8 cellular contexts compared by ENCODE assay signal in the genomic region with DNA sequence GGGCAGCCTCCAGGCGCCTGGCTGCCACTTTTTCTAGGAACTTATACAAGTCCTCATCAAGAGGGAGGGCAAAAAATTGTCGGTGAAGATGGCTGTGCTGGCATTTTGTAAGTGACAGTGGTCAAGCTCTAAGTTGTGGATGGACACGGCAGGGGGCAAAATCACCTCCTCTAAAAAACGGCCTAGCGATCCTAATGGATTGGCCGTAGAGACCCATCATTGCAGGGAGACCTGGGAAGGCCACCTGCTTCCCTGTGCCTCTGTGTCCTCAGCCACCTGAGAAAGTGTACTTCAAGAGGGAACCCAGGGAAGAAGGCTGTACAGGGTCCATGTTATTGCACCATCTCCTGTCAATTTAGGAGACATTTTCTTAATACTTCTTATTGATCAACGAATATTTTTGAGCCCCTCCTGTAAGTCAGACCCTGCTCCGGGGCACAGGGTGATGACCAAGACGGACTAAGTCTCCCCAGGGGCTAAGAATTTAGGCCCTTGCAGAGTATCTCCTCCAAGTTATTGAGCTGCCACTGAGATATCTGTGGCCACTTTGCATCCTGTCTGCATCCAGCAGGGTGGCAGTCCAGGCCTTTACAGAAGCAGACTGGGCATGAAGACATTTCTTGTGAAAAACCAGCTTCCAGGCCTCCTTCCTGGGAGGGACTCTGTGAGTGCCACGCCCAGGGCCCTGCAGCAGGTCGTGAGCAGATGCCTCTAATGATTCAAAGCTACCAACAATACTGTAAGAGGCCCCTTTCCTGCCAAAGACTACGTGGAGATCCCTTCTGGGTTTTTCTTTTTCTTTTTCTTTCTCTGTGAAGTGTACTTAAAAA. TPM values are rescaled to one million over a fixed set of nuclear protein-coding genes. Genes with fewer than 3 reads are reported as not detected.
A peak's percentile ranks its signal among the peaks of the same experiment; 100 is the strongest.
DNase-seq lines count a peak whose midpoint lies in the region; ATAC-seq and TF ChIP-seq lines count a peak whose summit lies in the region.

No MANE protein-coding gene starts in this region.

- peak overlapping the region; percentile 66 for H3K27ac Mint-ChIP-seq in glutamatergic neuron (ENCODE audit: unreplicated experiment)

- TF ChIP-seq CTCF in glutamatergic neuron (IDR thresholded peaks at IDR 0.05; ENCODE audit: partially characterized antibody, unreplicated experiment): no peak

- ATAC-seq in GM21528 (IDR thresholded peaks at IDR 0.05; ENCODE audit: low FRiP score, unreplicated experiment) (no peak), HG03039 (IDR thresholded peaks at IDR 0.05; ENCODE audit: unreplicated experiment) (no peak)

- H3K4me3 Mint-ChIP-seq in glutamatergic neuron (ENCODE audit: unreplicated experiment): no peak overlapping the region

- H3K27me3 Mint-ChIP-seq in glutamatergic neuron (ENCODE audit: unreplicated experiment): peaks cover 2% of the 10 kb centered on the region

- DNase-seq in EH (ENCODE audit: low read depth) (peak; percentile 38), Kasumi-1 (lab: John Stamatoyannopoulos, UW) (peak; percentile 31 to 48), activated T-cell treated with anti-CD3 and anti-CD28 coated beads for 48 hours (ENCODE audit: low read depth) (peak; percentile 53), glutamatergic neuron (no peak), NCI-H1048 (lab: John Stamatoyannopoulos, UW) (no peak)
- peak; percentile 45 for DNase-seq in stimulated activated CD8-positive, alpha-beta memory T cell treated with anti-CD3 and anti-CD28 coated beads, Interleukin-4, amount 100 ng/mL, for 24 hours (ENCODE audit: low read depth)

- H3K4me1 Mint-ChIP-seq in glutamatergic neuron (ENCODE audit: low read depth, unreplicated experiment): peaks cover 10% of the 10 kb centered on the region

- no peaks in the 10 kb centered on the region for H3K36me3 Mint-ChIP-seq in glutamatergic neuron (ENCODE audit: unreplicated experiment)

- peaks cover 2% of the 10 kb centered on the region for H3K9me3 Mint-ChIP-seq in glutamatergic neuron (ENCODE audit: unreplicated experiment)

RNA-seq across cellular contexts. Expression of a gene that starts 40.5 kb away (rescaled TPM):
- total RNA-seq in glutamatergic neuron (ENCODE audit: unreplicated experiment): 148 TPM

Comparison
In these comparisons a context has a peak if more than half of its experiments do, and no peak if none do; other contexts are left out.
1. DNase-seq: peak in EH (single experiment), Kasumi-1 (2 of 2), activated T-cell treated with anti-CD3 and anti-CD28 coated beads for 48 hours (single experiment) and stimulated activated CD8-positive, alpha-beta memory T cell treated with anti-CD3 and anti-CD28 coated beads, Interleukin-4, amount 100 ng/mL, for 24 hours (single experiment); none in glutamatergic neuron (single experiment) and NCI-H1048 (single experiment).